In genomic region chr19:17001603-17002183, GRCh38 we compare ENCODE assay signal across 11 cellular contexts. TPM values are rescaled to one million over a fixed set of nuclear protein-coding genes. Genes with fewer than 3 reads are reported as not detected.
DNase-seq lines count a peak whose midpoint lies in the region; ATAC-seq and TF ChIP-seq lines count a peak whose summit lies in the region.
"Had no signal": no experiment of that assay in that cellular context is flagged by ENCODE, and none has a peak within 500 bp of the region (broad histone marks: within the 10 kb centered on the region; RNA-seq: fewer than 3 reads in every experiment).

No MANE protein-coding gene starts in this region.

- H3K4me3 Mint-ChIP-seq in T-cell: peak overlapping the region in 2 of 3 donors; percentile 55 to 78
- peak overlapping the region; percentile 54 to 67 for H3K4me3 Mint-ChIP-seq in activated T-cell treated with anti-CD3 and anti-CD28 coated beads, Interleukin-2, amount 50 U/mL, for 72 hours
- H3K4me3 Mint-ChIP-seq: activated CD8-positive, alpha-beta T cell treated with anti-CD3 and anti-CD28 coated beads, Interleukin-2, amount 10 ng/mL, durations not matched to agents 7 days and 5 days had no signal

- H3K27me3 Mint-ChIP-seq in T-cell: no peaks in the 10 kb centered on the region
- H3K27me3 Mint-ChIP-seq in activated T-cell treated with anti-CD3 and anti-CD28 coated beads, Interleukin-2, amount 50 U/mL, for 72 hours (ENCODE audit: low read depth): no peaks in the 10 kb centered on the region

- intact Hi-C loops in lower lobe of right lung (cut with DNase I): no loop called here

- peak overlapping the region; percentile 61 to 87 for H3K27ac Mint-ChIP-seq in T-cell
- H3K27ac Mint-ChIP-seq in activated T-cell treated with anti-CD3 and anti-CD28 coated beads, Interleukin-2, amount 50 U/mL, for 72 hours: peak overlapping the region; percentile 75
- H3K27ac Mint-ChIP-seq: activated CD8-positive, alpha-beta T cell treated with anti-CD3 and anti-CD28 coated beads, Interleukin-2, amount 10 ng/mL, durations not matched to agents 7 days and 5 days had no signal

- ATAC-seq in T-cell (replicated peaks in 1 of 4) (peak; percentile 94 to 97 (median 97)), lower lobe of right lung (peak; percentile 41 to 67)
- ATAC-seq in activated T-cell treated with anti-CD3 and anti-CD28 coated beads, Interleukin-2, amount 50 U/mL, for 72 hours (replicated peaks in 1 of 2): peak; percentile 85 to 93
- ATAC-seq: activated CD8-positive, alpha-beta T cell treated with anti-CD3 and anti-CD28 coated beads, Interleukin-2, amount 10 ng/mL, durations not matched to agents 7 days and 5 days had no signal

- CTCF ChIA-PET in T-cell (lab: Charles Lee): no interaction called here

- peaks cover 0 to 6% (median 5%) of the 10 kb centered on the region in 3 donors for H3K9me3 Mint-ChIP-seq in T-cell
- peaks cover 4 to 5% of the 10 kb centered on the region in 2 donors for H3K9me3 Mint-ChIP-seq in activated T-cell treated with anti-CD3 and anti-CD28 coated beads, Interleukin-2, amount 50 U/mL, for 72 hours

- H3K4me1 ChIP-seq in lower lobe of right lung: no peaks in the 10 kb centered on the region

- H3K27me3 ChIP-seq in lower lobe of right lung (ENCODE audit: low read depth): no peaks in the 10 kb centered on the region

- TF ChIP-seq CTCF in lower lobe of right lung (IDR thresholded peaks at IDR 0.05) (no peak), coronary artery (IDR thresholded peaks at IDR 0.05) (no peak)

- POLR2A ChIA-PET in T-cell (lab: Charles Lee): no interaction called here

- H3K36me3 ChIP-seq in lower lobe of right lung: peaks cover 3% of the 10 kb centered on the region

- H3K27ac ChIP-seq in lower lobe of right lung (no peak overlapping the region), coronary artery (no peak overlapping the region)

- peaks cover 16 to 34% (median 33%) of the 10 kb centered on the region in 3 donors for H3K4me1 Mint-ChIP-seq in T-cell
- H3K4me1 Mint-ChIP-seq in activated T-cell treated with anti-CD3 and anti-CD28 coated beads, Interleukin-2, amount 50 U/mL, for 72 hours (ENCODE audit: low read depth): peaks cover 25% of the 10 kb centered on the region

- H3K4me3 ChIP-seq in lower lobe of right lung (no peak overlapping the region), coronary artery (no peak overlapping the region)

- DNase-seq in T-cell (peak in 32 of 34 experiments; percentile 43 to 95 (median 86)), lower lobe of right lung (no peak), LoVo (ENCODE audit: low spot score) (no peak), NCI-H1436 (lab: John Stamatoyannopoulos, UW) (no peak), coronary artery (ENCODE audit: low spot score) (no peak), DMS 273 (lab: John Stamatoyannopoulos, UW; ENCODE audit: unreplicated experiment) (no peak)
- DNase-seq in activated T-cell treated with anti-CD3 and anti-CD28 coated beads, Interleukin-2, amount 50 U/mL, for 72 hours: peak; percentile 65 to 70
- DNase-seq in stimulated activated CD8-positive, alpha-beta memory T cell treated with anti-CD3 and anti-CD28 coated beads, Interleukin-4, amount 100 ng/mL, for 48 hours: peak; percentile 69
- DNase-seq: activated CD8-positive, alpha-beta T cell treated with anti-CD3 and anti-CD28 coated beads, Interleukin-2, amount 10 ng/mL, durations not matched to agents 7 days and 5 days; NCI-H774 had no signal

- peaks cover 3% of the 10 kb centered on the region for H3K36me3 Mint-ChIP-seq in T-cell
- peaks cover 3 to 4% of the 10 kb centered on the region in 2 donors for H3K36me3 Mint-ChIP-seq in activated T-cell treated with anti-CD3 and anti-CD28 coated beads, Interleukin-2, amount 50 U/mL, for 72 hours (ENCODE audit: insufficient read depth in 2 of 2)

- no peaks in the 10 kb centered on the region for H3K9me3 ChIP-seq in lower lobe of right lung

RNA-seq across cellular contexts. Expression of gene CPAMD8, which starts 24.9 kb away (rescaled TPM):
- total RNA-seq in T-cell: 1 to 10 TPM; 2.1 to 6.2 (median 2.9) TPM
- under 1 TPM; 0.28 to 0.43 TPM for total RNA-seq in activated T-cell treated with anti-CD3 and anti-CD28 coated beads, Interleukin-2, amount 50 U/mL, for 72 hours
- 54.3 TPM for total RNA-seq in lower lobe of right lung
- total RNA-seq: HT1080 had no signal

Comparison
In these comparisons a context has a peak if more than half of its experiments do, and no peak if none do; other contexts are left out.
1. DNase-seq: peak in T-cell (32 of 34), activated T-cell treated with anti-CD3 and anti-CD28 coated beads, Interleukin-2, amount 50 U/mL, for 72 hours (2 of 2) and stimulated activated CD8-positive, alpha-beta memory T cell treated with anti-CD3 and anti-CD28 coated beads, Interleukin-4, amount 100 ng/mL, for 48 hours (single experiment); none in lower lobe of right lung (single experiment), LoVo (single experiment), NCI-H1436 (single experiment), coronary artery (single experiment) and DMS 273 (single experiment).
2. Peak in every context shown above with its lines, with median percentiles within 50 percentile points of each other: ATAC-seq.